ENCODE assay signal across 28 cellular contexts in genomic region chr3:14843321-14843720, GRCh38. TPM values are rescaled to one million over a fixed set of nuclear protein-coding genes. Genes with fewer than 3 reads are reported as not detected.
"Had no signal": no experiment of that assay in that cellular context is flagged by ENCODE, and none has a peak within 500 bp of the region (broad histone marks: within the 10 kb centered on the region; RNA-seq: fewer than 3 reads in every experiment).

No MANE protein-coding gene starts in this region.

- DNase-seq: activated CD4-positive, alpha-beta memory T cell treated with anti-CD3 and anti-CD28 coated beads, Interleukin-2, amount 10 ng/mL, durations not matched to agents 7 days and 5 days; activated CD4-positive, alpha-beta T cell treated with anti-CD3 and anti-CD28 coated beads for 1 hour; activated CD4-positive, alpha-beta T cell treated with anti-CD3 and anti-CD28 coated beads for 4 hours; activated CD4-positive, alpha-beta T cell treated with anti-CD3 and anti-CD28 coated beads, Interleukin-2, amount 10 ng/mL, durations not matched to agents 7 days and 5 days; activated CD4-positive, alpha-beta T cell treated with anti-CD3 and anti-CD28 coated beads, Interleukin-2, amount 50 U/mL, for 4 hours; activated CD8-positive, alpha-beta memory T cell treated with anti-CD3 and anti-CD28 coated beads, Interleukin-2, amount 50 U/mL, for 48 hours; activated naive CD4-positive, alpha-beta T cell treated with anti-CD3 and anti-CD28 coated beads for 36 hours; activated naive CD8-positive, alpha-beta T cell treated with anti-CD3 and anti-CD28 coated beads for 36 hours; activated naive CD8-positive, alpha-beta T cell treated with anti-CD3 and anti-CD28 coated beads, Interleukin-2, amount 50 U/mL, for 24 hours; activated T-cell treated with anti-CD3 and anti-CD28 coated beads for 4 hours; activated T-cell treated with anti-CD3 and anti-CD28 coated beads, Interleukin-2, amount 50 U/mL, for 24 hours; activated T-cell treated with anti-CD3 and anti-CD28 coated beads, Interleukin-2, amount 50 U/mL, for 72 hours; amygdala; body of pancreas; central memory CD4-positive, alpha-beta T cell; cerebellar nuclear complex; colonic mucosa; effector CD8-positive, alpha-beta T cell; esophagus squamous epithelium; foreskin melanocyte; T-helper 2 cell had no signal

- H3K4me1 ChIP-seq: body of pancreas, colonic mucosa had no signal

- ATAC-seq: activated naive CD8-positive, alpha-beta T cell treated with anti-CD3 and anti-CD28 coated beads, Interleukin-2, amount 50 U/mL, for 24 hours; activated T-cell treated with anti-CD3 and anti-CD28 coated beads, Interleukin-2, amount 50 U/mL, for 72 hours; body of pancreas; gastroesophageal sphincter; WTC11 had no signal

- FAIRE-seq: endometrium had no signal

- H3K36me3 ChIP-seq: adrenal gland, colonic mucosa, esophagus squamous epithelium, gastroesophageal sphincter had no signal

- H3K27ac ChIP-seq: adrenal gland, body of pancreas, colonic mucosa, epithelial cell of prostate, esophagus squamous epithelium, gastroesophageal sphincter, VCaP had no signal

- H3K27me3 ChIP-seq: adrenal gland, body of pancreas, colonic mucosa had no signal

- H3K4me3 ChIP-seq: adrenal gland, body of pancreas, colonic mucosa, esophagus squamous epithelium, gastroesophageal sphincter had no signal

- H3K9me3 ChIP-seq: adrenal gland, body of pancreas, colonic mucosa, esophagus squamous epithelium, gastroesophageal sphincter had no signal

RNA-seq across cellular contexts. Expression of gene FGD5, which starts 24.6 kb away (rescaled TPM):
- total RNA-seq: activated naive CD4-positive, alpha-beta T cell treated with anti-CD3 and anti-CD28 coated beads for 36 hours; activated T-cell treated with anti-CD3 and anti-CD28 coated beads, Interleukin-2, amount 50 U/mL, for 72 hours; T-helper 1 cell treated with Interleukin-12 subunit alpha and Interleukin-12 subunit beta and Interleukin-4 antibody, amounts not matched to agents 30 ng/mL and 1 ng/mL, for 36 hours had no signal
